In the genomic region with DNA sequence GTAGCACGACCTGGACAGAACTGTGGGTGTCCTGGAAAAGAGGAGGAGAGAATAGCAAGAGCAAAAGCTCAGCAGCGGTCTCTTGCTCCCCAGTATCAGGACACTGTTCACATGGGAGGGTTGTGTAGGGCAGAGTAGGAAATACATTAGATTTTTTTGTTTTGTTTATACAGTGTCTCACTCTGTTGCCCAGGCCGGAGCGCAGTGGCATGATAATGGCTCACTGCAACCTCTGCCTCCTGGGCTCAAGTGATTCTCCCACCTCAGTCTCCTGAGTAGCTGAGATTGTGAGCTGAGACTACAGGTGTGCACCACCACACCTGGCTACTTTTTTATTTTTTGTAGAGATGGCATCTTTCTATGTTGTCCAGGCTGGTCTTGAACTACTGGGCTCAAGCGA, we compare ENCODE assay signal across 26 cellular contexts.
"Had no signal": no experiment of that assay in that cellular context is flagged by ENCODE, and none has a peak within 500 bp of the region (broad histone marks: within the 10 kb centered on the region; RNA-seq: fewer than 3 reads in every experiment).

No MANE protein-coding gene starts in this region.

- H3K36me3 ChIP-seq: prostate gland, right atrium auricular region, thoracic aorta, upper lobe of left lung had no signal

- DNase-seq: activated CD4-positive, alpha-beta memory T cell treated with anti-CD3 and anti-CD28 coated beads, Interleukin-2, amount 10 ng/mL, durations not matched to agents 7 days and 5 days; activated CD4-positive, alpha-beta T cell treated with anti-CD3 and anti-CD28 coated beads for 48 hours; activated CD4-positive, CD25-positive, alpha-beta regulatory T cell; activated CD8-positive, alpha-beta memory T cell treated with anti-CD3 and anti-CD28 coated beads, Interleukin-2, amount 10 ng/mL, durations not matched to agents 7 days and 5 days; activated naive CD4-positive, alpha-beta T cell treated with anti-CD3 and anti-CD28 coated beads for 36 hours; cortex of kidney; effector CD4-positive, alpha-beta T cell; glutamatergic neuron; hypothalamus; occipital lobe; stimulated activated CD4-positive, alpha-beta T cell treated with anti-CD3 and anti-CD28 coated beads, Interleukin-15, amount 100 ng/mL, for 24 hours; stimulated activated CD4-positive, alpha-beta T cell treated with anti-CD3 and anti-CD28 coated beads, Interleukin-2, amount 100 ng/mL, for 48 hours; T-cell; T-helper 9 cell; upper lobe of left lung had no signal

- H3K27me3 ChIP-seq: foreskin keratinocyte, right atrium auricular region, upper lobe of left lung had no signal

- H3K27me3 Mint-ChIP-seq: activated CD4-positive, alpha-beta memory T cell treated with anti-CD3 and anti-CD28 coated beads, Interleukin-2, amount 10 ng/mL, durations not matched to agents 7 days and 5 days; activated CD8-positive, alpha-beta memory T cell treated with anti-CD3 and anti-CD28 coated beads, Interleukin-2, amount 10 ng/mL, durations not matched to agents 7 days and 5 days; brain; central memory CD8-positive, alpha-beta T cell; T-cell had no signal

- H3K9me3 ChIP-seq: prostate gland, right atrium auricular region, thoracic aorta, upper lobe of left lung had no signal

- H3K9me3 Mint-ChIP-seq: activated naive CD4-positive, alpha-beta T cell treated with anti-CD3 and anti-CD28 coated beads for 36 hours; activated T-helper 2 cell treated with anti-CD3 and anti-CD28 coated beads, Interferon-gamma antibody, Interleukin-2, Interleukin-4, amounts not matched to agents 10 μg/mL and 5 μg/mL and 100 μg/mL, durations not matched to agents 14 hours and 24 hours and 36 hours; central memory CD8-positive, alpha-beta T cell; nephron; T-cell had no signal

- H3K27ac ChIP-seq: foreskin keratinocyte, prostate gland, right atrium auricular region, thoracic aorta had no signal

- H3K4me3 ChIP-seq: lung, prostate gland, right atrium auricular region, skin epidermis, thoracic aorta, upper lobe of left lung had no signal

- ATAC-seq: SK-N-SH treated with all-trans-retinoic acid at 6 μM for 48 hours, T-cell had no signal

- H3K27ac Mint-ChIP-seq: activated CD4-positive, alpha-beta memory T cell treated with anti-CD3 and anti-CD28 coated beads, Interleukin-2, amount 10 ng/mL, durations not matched to agents 7 days and 5 days; activated CD8-positive, alpha-beta memory T cell treated with anti-CD3 and anti-CD28 coated beads, Interleukin-2, amount 10 ng/mL, durations not matched to agents 7 days and 5 days; activated naive CD4-positive, alpha-beta T cell treated with anti-CD3 and anti-CD28 coated beads for 36 hours; activated T-helper 2 cell treated with anti-CD3 and anti-CD28 coated beads, Interferon-gamma antibody, Interleukin-2, Interleukin-4, amounts not matched to agents 10 μg/mL and 5 μg/mL and 100 μg/mL, durations not matched to agents 14 hours and 24 hours and 36 hours; brain; nephron; T-cell had no signal

- H3K4me3 Mint-ChIP-seq: activated CD4-positive, alpha-beta memory T cell treated with anti-CD3 and anti-CD28 coated beads, Interleukin-2, amount 10 ng/mL, durations not matched to agents 7 days and 5 days; activated CD8-positive, alpha-beta memory T cell treated with anti-CD3 and anti-CD28 coated beads, Interleukin-2, amount 10 ng/mL, durations not matched to agents 7 days and 5 days; activated naive CD4-positive, alpha-beta T cell treated with anti-CD3 and anti-CD28 coated beads for 36 hours; brain; central memory CD8-positive, alpha-beta T cell; nephron; T-cell had no signal

- H3K4me1 ChIP-seq: prostate gland had no signal
